Comparison of ENCODE assay signal across 2 cellular contexts in the genomic region with DNA sequence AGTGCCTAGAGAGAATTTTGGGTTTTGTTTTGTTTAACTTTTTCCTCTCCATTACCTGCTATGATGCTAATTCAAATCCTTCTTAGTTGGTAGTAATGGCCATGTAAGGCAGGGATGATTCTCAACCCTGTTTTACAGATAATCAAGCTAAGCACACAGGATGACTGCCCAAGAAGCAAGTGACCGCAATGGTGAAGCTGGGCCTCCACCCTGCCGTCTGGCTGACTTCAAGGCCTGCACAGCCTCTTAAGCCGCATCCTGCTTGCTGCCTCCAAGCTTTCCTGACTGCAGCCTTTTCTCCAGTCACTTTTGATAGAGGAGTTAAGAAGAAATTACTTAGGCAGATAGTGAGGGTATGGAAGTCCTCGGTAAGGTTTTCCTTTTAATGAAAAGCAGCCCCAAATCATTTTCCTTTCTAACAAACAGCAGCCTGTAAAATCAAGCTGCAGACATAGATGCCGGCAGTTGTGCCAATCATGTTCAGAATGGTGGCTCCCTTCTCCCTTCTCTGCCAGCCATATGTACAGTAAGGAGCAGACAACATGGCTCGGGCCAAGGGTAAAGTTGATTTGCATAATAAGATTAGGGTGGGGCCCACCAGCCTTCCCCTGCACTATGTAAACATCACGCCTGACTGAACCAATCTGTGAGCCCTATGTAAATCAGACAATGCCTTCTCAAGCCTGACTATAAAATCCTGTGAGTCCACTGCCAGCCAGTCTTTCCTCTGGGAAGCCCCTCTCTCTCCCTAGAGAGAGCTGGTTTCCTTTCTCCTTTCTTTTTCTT.
A peak's percentile ranks its signal among the peaks of the same experiment; 100 is the strongest.
TF ChIP-seq lines count a peak whose summit lies in the region.

No MANE protein-coding gene starts in this region.

TF ChIP-seq in HepG2, 621 proteins besides CTCF, POLR2A, EP300 and RAD21:
- TF ChIP-seq FOXA3 (CRISPR knock-in tag; IDR thresholded peaks at IDR 0.05) (peak; percentile 57), MED1 (CRISPR knock-in tag; IDR thresholded peaks at IDR 0.05) (no peak), ZNF605 (CRISPR knock-in tag; IDR thresholded peaks at IDR 0.05) (0 out of 2 replicates have a peak, but pooled peaks have one; percentile 25), SMAD3 (CRISPR knock-in tag; IDR thresholded peaks at IDR 0.05) (no peak), FOXA1 (IDR thresholded peaks at IDR 0.05) (no peak), FOXA1 (CRISPR knock-in tag; IDR thresholded peaks at IDR 0.05) (peak; percentile 54; the same call in 1 of the 2 replicates), ZMYM4 (CRISPR knock-in tag; IDR thresholded peaks at IDR 0.05) (0 out of 2 replicates have a peak, but pooled peaks have one; percentile 27), ZNF776 (CRISPR knock-in tag; IDR thresholded peaks at IDR 0.05) (no peak), ASH2L (IDR thresholded peaks at IDR 0.05; ENCODE audit: insufficient read length, low read depth, low read length) (no peak), MIXL1 (CRISPR knock-in tag; IDR thresholded peaks at IDR 0.05) (peak; percentile 80; the same call in 1 of the 2 replicates), MYNN (CRISPR knock-in tag; IDR thresholded peaks at IDR 0.05; ENCODE audit: low read depth) (no peak), SRSF9 (IDR thresholded peaks at IDR 0.05; ENCODE audit: borderline replicate concordance, insufficient read depth, low read depth, low read length, poor library complexity, severe bottlenecking) (no peak)
- TF ChIP-seq, protein P1, sequence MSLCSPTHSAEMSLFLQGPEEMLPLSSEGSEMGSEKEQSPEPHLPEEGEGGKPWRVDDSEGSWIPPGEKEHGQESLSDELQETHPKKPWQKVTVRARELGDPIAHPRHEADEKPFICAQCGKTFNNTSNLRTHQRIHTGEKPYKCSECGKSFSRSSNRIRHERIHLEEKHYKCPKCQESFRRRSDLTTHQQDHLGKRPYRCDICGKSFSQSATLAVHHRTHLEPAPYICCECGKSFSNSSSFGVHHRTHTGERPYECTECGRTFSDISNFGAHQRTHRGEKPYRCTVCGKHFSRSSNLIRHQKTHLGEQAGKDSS (CRISPR knock-in tag; IDR thresholded peaks at IDR 0.05; ENCODE audit: borderline replicate concordance, low read depth) = no peak
- TF ChIP-seq, protein P2, sequence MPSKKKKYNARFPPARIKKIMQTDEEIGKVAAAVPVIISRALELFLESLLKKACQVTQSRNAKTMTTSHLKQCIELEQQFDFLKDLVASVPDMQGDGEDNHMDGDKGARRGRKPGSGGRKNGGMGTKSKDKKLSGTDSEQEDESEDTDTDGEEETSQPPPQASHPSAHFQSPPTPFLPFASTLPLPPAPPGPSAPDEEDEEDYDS (CRISPR knock-in tag; IDR thresholded peaks at IDR 0.05) = peak; percentile 52; the same call in 1 of the 2 replicates
- TF ChIP-seq, protein P3, sequence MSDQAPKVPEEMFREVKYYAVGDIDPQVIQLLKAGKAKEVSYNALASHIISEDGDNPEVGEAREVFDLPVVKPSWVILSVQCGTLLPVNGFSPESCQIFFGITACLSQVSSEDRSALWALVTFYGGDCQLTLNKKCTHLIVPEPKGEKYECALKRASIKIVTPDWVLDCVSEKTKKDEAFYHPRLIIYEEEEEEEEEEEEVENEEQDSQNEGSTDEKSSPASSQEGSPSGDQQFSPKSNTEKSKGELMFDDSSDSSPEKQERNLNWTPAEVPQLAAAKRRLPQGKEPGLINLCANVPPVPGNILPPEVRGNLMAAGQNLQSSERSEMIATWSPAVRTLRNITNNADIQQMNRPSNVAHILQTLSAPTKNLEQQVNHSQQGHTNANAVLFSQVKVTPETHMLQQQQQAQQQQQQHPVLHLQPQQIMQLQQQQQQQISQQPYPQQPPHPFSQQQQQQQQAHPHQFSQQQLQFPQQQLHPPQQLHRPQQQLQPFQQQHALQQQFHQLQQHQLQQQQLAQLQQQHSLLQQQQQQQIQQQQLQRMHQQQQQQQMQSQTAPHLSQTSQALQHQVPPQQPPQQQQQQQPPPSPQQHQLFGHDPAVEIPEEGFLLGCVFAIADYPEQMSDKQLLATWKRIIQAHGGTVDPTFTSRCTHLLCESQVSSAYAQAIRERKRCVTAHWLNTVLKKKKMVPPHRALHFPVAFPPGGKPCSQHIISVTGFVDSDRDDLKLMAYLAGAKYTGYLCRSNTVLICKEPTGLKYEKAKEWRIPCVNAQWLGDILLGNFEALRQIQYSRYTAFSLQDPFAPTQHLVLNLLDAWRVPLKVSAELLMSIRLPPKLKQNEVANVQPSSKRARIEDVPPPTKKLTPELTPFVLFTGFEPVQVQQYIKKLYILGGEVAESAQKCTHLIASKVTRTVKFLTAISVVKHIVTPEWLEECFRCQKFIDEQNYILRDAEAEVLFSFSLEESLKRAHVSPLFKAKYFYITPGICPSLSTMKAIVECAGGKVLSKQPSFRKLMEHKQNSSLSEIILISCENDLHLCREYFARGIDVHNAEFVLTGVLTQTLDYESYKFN (CRISPR knock-in tag; conservative IDR thresholded peaks at IDR 0.05) = no peak
TF ChIP-seq in HepG2: peak in this region for 6.

TF ChIP-seq in endothelial cell of umbilical vein, 7 proteins besides CTCF, POLR2A, EP300 and RAD21:
- TF ChIP-seq GATA2 (IDR thresholded peaks at IDR 0.05; ENCODE audit: insufficient read depth, insufficient read length, low read depth, low read length) (no peak), POLR2AphosphoS5 (IDR thresholded peaks at IDR 0.05; ENCODE audit: insufficient read depth, low read depth, low read length) (no peak), EZH2 (IDR thresholded peaks at IDR 0.05; ENCODE audit: borderline replicate concordance, low read depth, low read length, severe bottlenecking) (no peak)
- TF ChIP-seq, protein P4, sequence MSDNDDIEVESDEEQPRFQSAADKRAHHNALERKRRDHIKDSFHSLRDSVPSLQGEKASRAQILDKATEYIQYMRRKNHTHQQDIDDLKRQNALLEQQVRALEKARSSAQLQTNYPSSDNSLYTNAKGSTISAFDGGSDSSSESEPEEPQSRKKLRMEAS (IDR thresholded peaks at IDR 0.05; ENCODE audit: insufficient read depth, insufficient read length) = no peak
